ENCODE assay signal across 12 cellular contexts in genomic region chr7:69365588-69366241, GRCh38.
DNase-seq lines count a peak whose midpoint lies in the region; ATAC-seq, FAIRE-seq and TF ChIP-seq lines count a peak whose summit lies in the region.
"Had no signal": no experiment of that assay in that cellular context is flagged by ENCODE, and none has a peak within 500 bp of the region (broad histone marks: within the 10 kb centered on the region; RNA-seq: fewer than 3 reads in every experiment).

No MANE protein-coding gene starts in this region.

- no peak overlapping the region for H3K27ac ChIP-seq in kidney (ENCODE audit: low read depth in 2 of 2, low read length in 2 of 2)
- H3K27ac ChIP-seq: adrenal gland, pancreas had no signal

- no peaks in the 10 kb centered on the region for H3K27me3 Mint-ChIP-seq in WTC11 (ENCODE audit: low read depth)

- no peak overlapping the region for H3K27ac Mint-ChIP-seq in WTC11

- no peaks in the 10 kb centered on the region for H3K4me1 Mint-ChIP-seq in WTC11

- no peaks in the 10 kb centered on the region for H3K36me3 ChIP-seq in kidney (ENCODE audit: control insufficient read depth in 1 of 2, insufficient read depth in 2 of 2, low read length in 2 of 2)
- H3K36me3 ChIP-seq: adrenal gland, BE2C, pancreas had no signal

- H3K4me3 ChIP-seq in AG04449 (ENCODE audit: low read depth, low read length) (peak overlapping the region; percentile 32), kidney (ENCODE audit: low read length in 2 of 2) (no peak overlapping the region)
- H3K4me3 ChIP-seq: adrenal gland, lung, pancreas had no signal

- FAIRE-seq in kidney (lab: Jason Lieb, UNC) = no peak
- FAIRE-seq: pancreas had no signal

- peak; percentile 77 for DNase-seq in AG04449 (ENCODE audit: low read depth, low spot score)
- peak; percentile 33 for DNase-seq in HEK293T (ENCODE audit: extremely low spot score)
- peak; percentile 22 for DNase-seq in NCI-H774 (lab: John Stamatoyannopoulos, UW)
- peak; percentile 1 for DNase-seq in kidney glomerular epithelial cell (lab: John Stamatoyannopoulos, UW)
- no peak for DNase-seq in WTC11 (ENCODE audit: low spot score)
- DNase-seq in kidney = no peak
- DNase-seq in OCI-M2 (lab: John Stamatoyannopoulos, UW; ENCODE audit: unreplicated experiment) = no peak
- DNase-seq: adrenal gland, BE2C, pancreas had no signal

- no peak overlapping the region for H3K4me3 Mint-ChIP-seq in WTC11

- H3K9me3 Mint-ChIP-seq in WTC11 = no peaks in the 10 kb centered on the region

- no peaks in the 10 kb centered on the region for H3K9me3 ChIP-seq in kidney (ENCODE audit: control insufficient read depth in 1 of 2, low read length in 2 of 2)
- H3K9me3 ChIP-seq: adrenal gland, BE2C, pancreas had no signal

- H3K4me1 ChIP-seq in kidney (ENCODE audit: control insufficient read depth in 1 of 2, insufficient read depth in 1 of 2, low read depth in 1 of 2, low read length in 2 of 2) = no peaks in the 10 kb centered on the region
- H3K4me1 ChIP-seq: adrenal gland, BE2C, pancreas had no signal

- CTCF ChIA-PET in AG04449 (lab: Yijun Ruan, JAX) (interaction anchor here (1.5 kb wide), 1 partner anchor 675 kb away, joined by 3 read pairs; no protein-coding TSS in a partner anchor), HEK293T (lab: Yijun Ruan, JAX) (no interaction called here), WTC11 (lab: Charles Lee) (interaction anchor here (0.6 kb wide), 1 partner anchor 1880 kb away, joined by 4 read pairs; no protein-coding TSS in a partner anchor)

- TF ChIP-seq CTCF in AG04449 (IDR thresholded peaks at IDR 0.05; ENCODE audit: insufficient read depth, low read length, missing control alignments) (no peak), WTC11 (IDR thresholded peaks at IDR 0.05) (no peak), kidney (IDR thresholded peaks at IDR 0.05; ENCODE audit: borderline replicate concordance, extremely low read depth, insufficient read depth) (no peak)

- ATAC-seq in WTC11 (no peak), HG03439 (IDR thresholded peaks at IDR 0.05; ENCODE audit: unreplicated experiment) (no peak)
- ATAC-seq: pancreas had no signal

- intact Hi-C loops in kidney (cut with DNase I) = no loop called here

- no peaks in the 10 kb centered on the region for H3K36me3 Mint-ChIP-seq in WTC11

- POLR2A ChIA-PET in AG04449 (lab: Yijun Ruan, JAX) (interaction anchor here (0.9 to 1.1 kb wide), 2 partner anchors 30 to 677 kb away, joined by 3 read pairs; no protein-coding TSS in a partner anchor), HEK293T (lab: Yijun Ruan, JAX) (no interaction called here), WTC11 (lab: Charles Lee) (no interaction called here)

- H3K9ac ChIP-seq in kidney (ENCODE audit: low read length in 2 of 2) = no peak overlapping the region

TF ChIP-seq in HEK293T, 16 proteins besides CTCF, POLR2A, EP300 and RAD21:
- peak; percentile 87 for TF ChIP-seq PKNOX1 (IDR thresholded peaks at IDR 0.05)
- no peak for TF ChIP-seq FOXK2 (IDR thresholded peaks at IDR 0.05)
- no peak for TF ChIP-seq NFRKB (IDR thresholded peaks at IDR 0.05)
- TF ChIP-seq CTBP1 (IDR thresholded peaks at IDR 0.05; ENCODE audit: borderline replicate concordance) = peak; percentile 66; the same call in 1 of the 2 replicates
- TF ChIP-seq ARNT (IDR thresholded peaks at IDR 0.05) = 0 out of 2 replicates have a peak, but pooled peaks have one; percentile 38
- no peak for TF ChIP-seq LEF1 (IDR thresholded peaks at IDR 0.05; ENCODE audit: borderline replicate concordance)
- 0 out of 2 replicates have a peak, but pooled peaks have one; percentile 30 for TF ChIP-seq FOXA1 (IDR thresholded peaks at IDR 0.05)

TF ChIP-seq in WTC11, 78 proteins besides CTCF, POLR2A, EP300 and RAD21:
- TF ChIP-seq NFATC4 (CRISPR knock-in tag; IDR thresholded peaks at IDR 0.05) (no peak), TP53 (CRISPR knock-in tag; IDR thresholded peaks at IDR 0.05) (no peak), MAX (CRISPR knock-in tag; IDR thresholded peaks at IDR 0.05) (no peak)
TF ChIP-seq in WTC11: peak in this region for 0.

Comparison
In these comparisons a context has a peak if more than half of its experiments do, and no peak if none do; other contexts are left out.
1. DNase-seq: peak in AG04449 (single experiment), HEK293T (single experiment), NCI-H774 (single experiment) and kidney glomerular epithelial cell (single experiment); none in WTC11 (single experiment), kidney (single experiment) and OCI-M2 (single experiment).